Comparison of ENCODE assay signal across 24 cellular contexts in genomic region chr2:43060435-43061016, GRCh38.
A peak's percentile ranks its signal among the peaks of the same experiment; 100 is the strongest.
DNase-seq lines count a peak whose midpoint lies in the region; ATAC-seq, FAIRE-seq and TF ChIP-seq lines count a peak whose summit lies in the region.
"Had no signal": no experiment of that assay in that cellular context is flagged by ENCODE, and none has a peak within 500 bp of the region (broad histone marks: within the 10 kb centered on the region; RNA-seq: fewer than 3 reads in every experiment).

No MANE protein-coding gene starts in this region.

- CTCF ChIA-PET in HepG2 (lab: Yijun Ruan, JAX; ENCODE audit: low intra/inter-chr PET ratio, low total read pairs), result no interaction called here

- H3K4me1 ChIP-seq in HepG2 (ENCODE audit: insufficient read depth, low read length) (peaks cover 52% of the 10 kb centered on the region), right lobe of liver (peaks cover 0 to 7% (median 0%) of the 10 kb centered on the region in 4 donors), RWPE2 (ENCODE audit: insufficient read depth, poor library complexity, severe bottlenecking) (peaks cover 13% of the 10 kb centered on the region)

- H3K27ac ChIP-seq in HepG2 (ENCODE audit: extremely low read length, insufficient read depth, low read length) (no peak overlapping the region), right lobe of liver (no peak overlapping the region), RWPE2 (ENCODE audit: poor library complexity, severe bottlenecking) (peak overlapping the region; percentile 45)

- H4K20me1 ChIP-seq in HepG2 (ENCODE audit: insufficient read depth, low read length), result no peaks in the 10 kb centered on the region

- no peaks in the 10 kb centered on the region for H3K79me2 ChIP-seq in HepG2 (ENCODE audit: insufficient read depth, low read length)

- H3K27me3 ChIP-seq in HepG2 (ENCODE audit: control insufficient read depth in 1 of 2, insufficient read depth in 2 of 2, low read length in 2 of 2) (no peaks in the 10 kb centered on the region), right lobe of liver (no peaks in the 10 kb centered on the region), RWPE2 (ENCODE audit: insufficient read depth, poor library complexity, severe bottlenecking) (no peaks in the 10 kb centered on the region)
- H3K27me3 ChIP-seq: esophagus squamous epithelium, gastroesophageal sphincter had no signal

- H3K27ac Mint-ChIP-seq in dendritic cell treated with granulocyte-macrophage colony-stimulating factor and Interleukin-4, amounts not matched to agents 40 ng/mL and 50 ng/mL, for 4 days, result peak overlapping the region; percentile 51
- H3K27ac Mint-ChIP-seq: GM23338; stimulated activated memory B cell treated with anti-CD40 and anti-IgM and Interleukin-4, amounts not matched to agents 10 μg/mL and 1 μg/mL and 100 μg/mL, for 72 hours had no signal

- no TSS peak for BruUV-seq in HepG2 (replicated peaks; lab: Mats Ljungman, UMichigan)

- TF ChIP-seq POLR2A in HepG2 (IDR thresholded peaks at IDR 0.05; ENCODE audit: insufficient read depth in 1 of 2, low read depth in 2 of 2, low read length in 2 of 2), result no peak
- no peak for TF ChIP-seq POLR2A in right lobe of liver (IDR thresholded peaks at IDR 0.05)

- TF ChIP-seq CTCF in HepG2 (CRISPR knock-in tag; IDR thresholded peaks at IDR 0.05) (no peak), right lobe of liver (IDR thresholded peaks at IDR 0.05) (no peak), RWPE2 (IDR thresholded peaks at IDR 0.05; ENCODE audit: poor library complexity, severe bottlenecking) (no peak)

- no peaks in the 10 kb centered on the region for H3K36me3 ChIP-seq in HepG2 (replicated peaks in 1 of 2; ENCODE audit: control insufficient read depth in 1 of 2, insufficient read depth in 2 of 2, low read length in 2 of 2)
- H3K36me3 ChIP-seq in right lobe of liver, result no peaks in the 10 kb centered on the region
- no peaks in the 10 kb centered on the region for H3K36me3 ChIP-seq in RWPE2 (ENCODE audit: low read depth)
- H3K36me3 ChIP-seq: esophagus squamous epithelium, gastroesophageal sphincter had no signal

- H3K36me3 Mint-ChIP-seq in dendritic cell treated with granulocyte-macrophage colony-stimulating factor and Interleukin-4, amounts not matched to agents 40 ng/mL and 50 ng/mL, for 4 days (ENCODE audit: low read depth), result no peaks in the 10 kb centered on the region
- H3K36me3 Mint-ChIP-seq: naive B cell had no signal

- in situ Hi-C loops in HepG2 (cut with HindIII; ENCODE audit: extremely low pct_ligation_motif_present, low pct_unique_long_range_greater_than_20kb), result no loop called here

- 71% methylated on average over 3 of the region's 3 CpGs for WGBS in HepG2 (ENCODE audit: low lambda C conversion rate)
- 81% methylated on average over 3 of the region's 3 CpGs for WGBS in right lobe of liver (ENCODE audit: insufficient coverage, low coverage, low lambda C conversion rate, missing lambda C conversion rate)

- ATAC-seq in HepG2 (no peak), right lobe of liver (no peak), RWPE2 (ENCODE audit: low read depth) (no peak), esophagus mucosa (no peak)
- ATAC-seq: gastroesophageal sphincter; GM23338; stimulated activated memory B cell treated with anti-CD40 and anti-IgM and Interleukin-4, amounts not matched to agents 10 μg/mL and 1 μg/mL and 100 μg/mL, for 72 hours had no signal

- H3K4me3 ChIP-seq in HepG2 (replicated peaks in 1 of 3; ENCODE audit: insufficient read depth in 1 of 3, low read depth in 2 of 3, low read length in 3 of 3), result no peak overlapping the region
- no peak overlapping the region for H3K4me3 ChIP-seq in right lobe of liver
- no peak overlapping the region for H3K4me3 ChIP-seq in RWPE2 (ENCODE audit: severe bottlenecking)
- H3K4me3 ChIP-seq: esophagus squamous epithelium, gastroesophageal sphincter, GM23338 had no signal

- intact Hi-C loops in HepG2 (cut with micrococcal nuclease; ENCODE audit: unreplicated experiment), result no loop called here
- intact Hi-C loops in right lobe of liver (cut with DNase I), result no loop called here
- intact Hi-C loops in dendritic cell treated with granulocyte-macrophage colony-stimulating factor and Interleukin-4, amounts not matched to agents 40 ng/mL and 50 ng/mL, for 4 days (cut with micrococcal nuclease), result no loop called here

- peaks cover 6% of the 10 kb centered on the region for H3K9me3 ChIP-seq in HepG2 (ENCODE audit: low read length)
- no peaks in the 10 kb centered on the region for H3K9me3 ChIP-seq in right lobe of liver
- peaks cover 9% of the 10 kb centered on the region for H3K9me3 ChIP-seq in RWPE2 (ENCODE audit: severe bottlenecking)

- no peak overlapping the region for H3K4me3 Mint-ChIP-seq in dendritic cell treated with granulocyte-macrophage colony-stimulating factor and Interleukin-4, amounts not matched to agents 40 ng/mL and 50 ng/mL, for 4 days
- H3K4me3 Mint-ChIP-seq: GM23338; naive B cell; stimulated activated memory B cell treated with anti-CD40 and anti-IgM and Interleukin-4, amounts not matched to agents 10 μg/mL and 1 μg/mL and 100 μg/mL, for 72 hours; T-helper 1 cell treated with Interleukin-12 subunit alpha and Interleukin-12 subunit beta and Interleukin-4 antibody, amounts not matched to agents 30 μg/mL and 1 μg/mL, for 36 hours had no signal

- POLR2A ChIA-PET in HepG2 (lab: Yijun Ruan, JAX), result interaction anchor here (1.6 kb wide), 1 partner anchor 9 kb away, joined by 4 read pairs; no protein-coding TSS in a partner anchor

- no peak for TF ChIP-seq EP300 in HepG2 (IDR thresholded peaks at IDR 0.05; ENCODE audit: low read depth in 2 of 2, low read length in 2 of 2)
- no peak for TF ChIP-seq EP300 in HepG2 (CRISPR knock-in tag; IDR thresholded peaks at IDR 0.05; ENCODE audit: borderline replicate concordance)

- H3K4me2 ChIP-seq in HepG2 (ENCODE audit: low read depth, low read length), result no peak overlapping the region
- H3K4me2 ChIP-seq: GM23338 had no signal

- no peak for FAIRE-seq in HepG2 (lab: Jason Lieb, UNC)
- FAIRE-seq: GM12892 had no signal

- no peak for DNase-seq in HepG2 (ENCODE audit: low spot score)
- no peak for DNase-seq in right lobe of liver
- DNase-seq in RWPE2 (ENCODE audit: low spot score), result no peak
- DNase-seq in superior temporal gyrus (ENCODE audit: extremely low spot score), result no peak
- no peak for DNase-seq in NOMO-1 treated with dmso at 0.1 percent for 144 hours (lab: John Stamatoyannopoulos, UW; ENCODE audit: unreplicated experiment)
- DNase-seq: activated effector memory CD4-positive, alpha-beta T cell treated with Interleukin-2 at 50 U/mL for 16 hours; COR-L47; DMS79 treated with DMSO at 0.1 percent for 48 hours; effector CD8-positive, alpha-beta T cell; esophagus squamous epithelium; KG1; kidney glomerular epithelial cell; naive B cell; NCI-H187; NCI-H2227 treated with DMSO at 0.1 percent for 48 hours; PC-3; stimulated activated CD4-positive, alpha-beta T cell treated with anti-CD3 and anti-CD28 coated beads, Interleukin-1b, Interleukin-23, amount 100 ng/mL, for 48 hours had no signal

- no peaks in the 10 kb centered on the region for H3K9me3 Mint-ChIP-seq in dendritic cell treated with granulocyte-macrophage colony-stimulating factor and Interleukin-4, amounts not matched to agents 40 ng/mL and 50 ng/mL, for 4 days

- H2AFZ ChIP-seq in HepG2 (ENCODE audit: low read length), result no peak overlapping the region
- H2AFZ ChIP-seq: GM23338 had no signal

- peaks cover 27% of the 10 kb centered on the region for H3K4me1 Mint-ChIP-seq in dendritic cell treated with granulocyte-macrophage colony-stimulating factor and Interleukin-4, amounts not matched to agents 40 ng/mL and 50 ng/mL, for 4 days (ENCODE audit: low read depth)

- TF ChIP-seq RAD21 in HepG2 (CRISPR knock-in tag; IDR thresholded peaks at IDR 0.05), result no peak

- H3K27me3 Mint-ChIP-seq in dendritic cell treated with granulocyte-macrophage colony-stimulating factor and Interleukin-4, amounts not matched to agents 40 ng/mL and 50 ng/mL, for 4 days, result peaks cover 16% of the 10 kb centered on the region

- no peak overlapping the region for H3K9ac ChIP-seq in HepG2 (ENCODE audit: insufficient read depth, low read depth, low read length)

TF ChIP-seq in HepG2, 621 proteins besides CTCF, POLR2A, EP300 and RAD21:
- peak; percentile 29; the same call in 1 of the 2 replicates for TF ChIP-seq ZMYM3 (CRISPR knock-in tag; IDR thresholded peaks at IDR 0.05)
- TF ChIP-seq HNF1A (IDR thresholded peaks at IDR 0.05; ENCODE audit: low read depth), result no peak
- TF ChIP-seq HNF1A (CRISPR knock-in tag; IDR thresholded peaks at IDR 0.05; ENCODE audit: borderline replicate concordance), result 0 out of 2 replicates have a peak, but pooled peaks have one; percentile 31
- peak; percentile 45; the same call in 1 of the 2 replicates for TF ChIP-seq ZNF768 (CRISPR knock-in tag; IDR thresholded peaks at IDR 0.05)
- TF ChIP-seq ISL2 (CRISPR knock-in tag; IDR thresholded peaks at IDR 0.05), result no peak
- TF ChIP-seq ZMYM4 (CRISPR knock-in tag; IDR thresholded peaks at IDR 0.05), result 0 out of 2 replicates have a peak, but pooled peaks have one; percentile 19
